In genomic region chr15:99504823-99505551, GRCh38 we compare ENCODE assay signal across 9 cellular contexts.
DNase-seq lines count a peak whose midpoint lies in the region; ATAC-seq and TF ChIP-seq lines count a peak whose summit lies in the region.
"Had no signal": no experiment of that assay in that cellular context is flagged by ENCODE, and none has a peak within 500 bp of the region (broad histone marks: within the 10 kb centered on the region; RNA-seq: fewer than 3 reads in every experiment).

No MANE protein-coding gene starts in this region.

- intact Hi-C loops in aorta (cut with DNase I), result loop anchor here in 1 of 2 donors (10.0 kb wide), 1 partner anchor 60 kb away; the partner anchor contains the start of gene MEF2A

- H3K4me1 ChIP-seq in aorta (ENCODE audit: control insufficient read depth in 1 of 2, insufficient read depth in 2 of 2, low read length in 2 of 2), result no peaks in the 10 kb centered on the region

- no peaks in the 10 kb centered on the region for H3K27me3 ChIP-seq in aorta (ENCODE audit: control insufficient read depth in 1 of 2, insufficient read depth in 2 of 2, low read length in 1 of 2)
- H3K27me3 ChIP-seq: SJCRH30 had no signal

- H3K27ac ChIP-seq in aorta (ENCODE audit: low read depth in 1 of 2, low read length in 2 of 2), result no peak overlapping the region
- H3K27ac ChIP-seq: SJCRH30 had no signal

- TF ChIP-seq CTCF in GM12864 (IDR thresholded peaks at IDR 0.05; ENCODE audit: low read depth, low read length, missing control alignments), result peak; percentile 27
- TF ChIP-seq CTCF in choroid plexus epithelial cell (conservative IDR thresholded peaks at IDR 0.05; ENCODE audit: low read depth, low read length), result peak; percentile 48

- no peaks in the 10 kb centered on the region for H3K9me3 ChIP-seq in aorta (ENCODE audit: control insufficient read depth, low read length)
- H3K9me3 ChIP-seq: SJCRH30 had no signal

- H3K4me3 ChIP-seq in GM12864 (ENCODE audit: low read depth, low read length) (peak overlapping the region; percentile 22; the same call in 1 of the 2 replicates), choroid plexus epithelial cell (ENCODE audit: low read depth, low read length) (no peak overlapping the region), aorta (ENCODE audit: low read length in 2 of 2) (no peak overlapping the region)
- H3K4me3 ChIP-seq: SJCRH30 had no signal

- 58 to 61% methylated on average over 8 of the region's 8 CpGs for WGBS in aorta, 2 donors

- ATAC-seq in GM19468 (IDR thresholded peaks at IDR 0.05; ENCODE audit: extremely low read depth, unreplicated experiment) (peak; percentile 24), HG03558 (IDR thresholded peaks at IDR 0.05; ENCODE audit: extremely low read depth, unreplicated experiment) (peak; percentile 23), aorta (ENCODE audit: low FRiP score) (no peak)

- DNase-seq in GM12864 (ENCODE audit: low read depth) (peak; percentile 57), choroid plexus epithelial cell (ENCODE audit: low read depth) (peak; percentile 50), amniotic stem cell (lab: John Stamatoyannopoulos, UW) (no peak), DMS153 (lab: John Stamatoyannopoulos, UW) (no peak), aorta (no peak)
- DNase-seq in stimulated activated CD4-positive, alpha-beta T cell treated with anti-CD3 and anti-CD28 coated beads, Interleukin-4, amount 100 ng/mL, for 1 hour, result no peak

- no peaks in the 10 kb centered on the region for H3K36me3 ChIP-seq in aorta (ENCODE audit: control insufficient read depth in 1 of 2, insufficient read depth in 2 of 2, low read length in 1 of 2)
- H3K36me3 ChIP-seq: SJCRH30 had no signal

Comparison
In these comparisons a context has a peak if more than half of its experiments do, and no peak if none do; other contexts are left out.
1. DNase-seq: peak in GM12864 (single experiment) and choroid plexus epithelial cell (single experiment); none in amniotic stem cell (single experiment), stimulated activated CD4-positive, alpha-beta T cell treated with anti-CD3 and anti-CD28 coated beads, Interleukin-4, amount 100 ng/mL, for 1 hour (single experiment), DMS153 (single experiment) and aorta (0 of 2).